In genomic region chr17:43574348-43574747, GRCh38 we compare ENCODE assay signal across 15 cellular contexts.
"Had no signal": no experiment of that assay in that cellular context is flagged by ENCODE, and none has a peak within 500 bp of the region (broad histone marks: within the 10 kb centered on the region; RNA-seq: fewer than 3 reads in every experiment).

No MANE protein-coding gene starts in this region.

- H3K27ac ChIP-seq: right atrium auricular region, skin epidermis had no signal

- H3K9me3 ChIP-seq: right atrium auricular region had no signal

- DNase-seq: activated CD4-positive, alpha-beta T cell treated with anti-CD3 and anti-CD28 coated beads for 1 hour; activated CD4-positive, alpha-beta T cell treated with anti-CD3 and anti-CD28 coated beads, Interleukin-2, amount 50 U/mL, for 4 hours; activated naive CD4-positive, alpha-beta T cell; activated naive CD8-positive, alpha-beta T cell treated with anti-CD3 and anti-CD28 coated beads, Interleukin-2, amount 10 ng/mL, durations not matched to agents 7 days and 5 days; activated T-cell treated with anti-CD3 and anti-CD28 coated beads for 4 hours; effector memory CD4-positive, alpha-beta T cell; foreskin melanocyte; head of caudate nucleus; immature natural killer cell; nucleus accumbens; stimulated activated naive CD8-positive, alpha-beta T cell treated with anti-CD3 and anti-CD28 coated beads, Interleukin-15, Interleukin-2, amounts not matched to agents 100 U/mL and 50 U/mL, for 24 hours had no signal

- ATAC-seq: natural killer cell treated with Interleukin-12 subunit alpha and Interleukin-12 subunit beta and Interleukin-15 and Interleukin-18, amount 100 ng/mL, for 72 hours; stimulated activated naive CD8-positive, alpha-beta T cell treated with anti-CD3 and anti-CD28 coated beads, Interleukin-15, Interleukin-2, amounts not matched to agents 100 U/mL and 50 U/mL, for 24 hours had no signal

- H3K27me3 ChIP-seq: right atrium auricular region had no signal

- H3K36me3 ChIP-seq: right atrium auricular region had no signal

- H3K4me3 ChIP-seq: lung, right atrium auricular region, skin epidermis had no signal
